Comparison of ENCODE assay signal across 1 cellular context in genomic region chr4:184439386-184439785, GRCh38.
TF ChIP-seq lines count a peak whose summit lies in the region.

No MANE protein-coding gene starts in this region.

TF ChIP-seq in HepG2, 621 proteins besides CTCF, POLR2A, EP300 and RAD21:
- no peak for TF ChIP-seq CHCHD3 (CRISPR knock-in tag; IDR thresholded peaks at IDR 0.05)
- TF ChIP-seq STAG1 (CRISPR knock-in tag; IDR thresholded peaks at IDR 0.05), result no peak
- TF ChIP-seq HOXD1 (CRISPR knock-in tag; IDR thresholded peaks at IDR 0.05), result no peak
- 0 out of 2 replicates have a peak, but pooled peaks have one; percentile 1 for TF ChIP-seq RFXAP (CRISPR knock-in tag; IDR thresholded peaks at IDR 0.05; ENCODE audit: borderline replicate concordance)
- TF ChIP-seq CBX5 (CRISPR knock-in tag; IDR thresholded peaks at IDR 0.05; ENCODE audit: borderline replicate concordance), result no peak
- TF ChIP-seq GABPB1 (CRISPR knock-in tag; IDR thresholded peaks at IDR 0.05), result no peak
- no peak for TF ChIP-seq GTF3A (CRISPR knock-in tag; conservative IDR thresholded peaks at IDR 0.05)
